8 cellular contexts compared by ENCODE assay signal in genomic region chr17:18158022-18158600, GRCh38. TPM values are rescaled to one million over a fixed set of nuclear protein-coding genes. Genes with fewer than 3 reads are reported as not detected.
DNase-seq lines count a peak whose midpoint lies in the region; ATAC-seq and TF ChIP-seq lines count a peak whose summit lies in the region.

No MANE protein-coding gene starts in this region.

- H3K36me3 Mint-ChIP-seq in activated naive CD4-positive, alpha-beta T cell treated with anti-CD3 and anti-CD28 coated beads for 36 hours (ENCODE audit: low read depth): no peaks in the 10 kb centered on the region
- H3K36me3 Mint-ChIP-seq in glutamatergic neuron (ENCODE audit: unreplicated experiment): no peaks in the 10 kb centered on the region

- H2AFZ ChIP-seq in parathyroid adenoma: peak overlapping the region; percentile 61

- H3K27me3 ChIP-seq in parathyroid adenoma (ENCODE audit: control insufficient read depth, insufficient read depth, low read length) (no peaks in the 10 kb centered on the region), thymus (ENCODE audit: control insufficient read depth, insufficient read depth) (no peaks in the 10 kb centered on the region)

- no peak for TF ChIP-seq CTCF in RWPE1 (conservative IDR thresholded peaks at IDR 0.05; ENCODE audit: low read depth)
- no peak for TF ChIP-seq CTCF in glutamatergic neuron (IDR thresholded peaks at IDR 0.05; ENCODE audit: partially characterized antibody, unreplicated experiment)
- no peak for TF ChIP-seq CTCF in parathyroid adenoma (IDR thresholded peaks at IDR 0.05)

- ATAC-seq in HG02870 (IDR thresholded peaks at IDR 0.05; ENCODE audit: unreplicated experiment): peak; percentile 37

- DNase-seq in RWPE1 (ENCODE audit: low spot score) (peak; percentile 84), glutamatergic neuron (peak; percentile 42), H4 (ENCODE audit: low spot score) (no peak)
- peak; percentile 98 for DNase-seq in activated naive CD4-positive, alpha-beta T cell treated with anti-CD3 and anti-CD28 coated beads for 36 hours

- peak overlapping the region; percentile 67 for H3K27ac ChIP-seq in RWPE1
- H3K27ac ChIP-seq in parathyroid adenoma: no peak overlapping the region
- H3K27ac ChIP-seq in thymus (ENCODE audit: low read depth): no peak overlapping the region

- WGBS in thymus: 8% methylated on average over 26 of the region's 26 CpGs

- no peaks in the 10 kb centered on the region for H3K9me3 Mint-ChIP-seq in activated naive CD4-positive, alpha-beta T cell treated with anti-CD3 and anti-CD28 coated beads for 36 hours
- H3K9me3 Mint-ChIP-seq in glutamatergic neuron (ENCODE audit: unreplicated experiment): peaks cover 2% of the 10 kb centered on the region

- H3K9me3 ChIP-seq in parathyroid adenoma (ENCODE audit: control insufficient read depth, low read length) (no peaks in the 10 kb centered on the region), thymus (ENCODE audit: control insufficient read depth) (no peaks in the 10 kb centered on the region)

- H3K4me1 ChIP-seq in parathyroid adenoma: no peaks in the 10 kb centered on the region
- no peaks in the 10 kb centered on the region for H3K4me1 ChIP-seq in thymus (ENCODE audit: control insufficient read depth, insufficient read depth, low read length)

- H3K27me3 Mint-ChIP-seq in activated naive CD4-positive, alpha-beta T cell treated with anti-CD3 and anti-CD28 coated beads for 36 hours (ENCODE audit: low read depth): no peaks in the 10 kb centered on the region
- H3K27me3 Mint-ChIP-seq in glutamatergic neuron (ENCODE audit: unreplicated experiment): peaks cover 14% of the 10 kb centered on the region

- H3K36me3 ChIP-seq in parathyroid adenoma (ENCODE audit: control insufficient read depth, insufficient read depth, low read length) (no peaks in the 10 kb centered on the region), thymus (ENCODE audit: control insufficient read depth, insufficient read depth) (no peaks in the 10 kb centered on the region)

- peak overlapping the region; percentile 46; the same call in 1 of the 2 replicates for H3K4me3 ChIP-seq in GM08714 (ENCODE audit: low read length)
- H3K4me3 ChIP-seq in parathyroid adenoma (ENCODE audit: low read depth, low read length): peak overlapping the region; percentile 16
- peak overlapping the region; percentile 44 for H3K4me3 ChIP-seq in thymus (ENCODE audit: low read length)

- no peak overlapping the region for H3K9ac ChIP-seq in parathyroid adenoma

- H3K79me2 ChIP-seq in parathyroid adenoma: no peaks in the 10 kb centered on the region

- H3K4me1 Mint-ChIP-seq in activated naive CD4-positive, alpha-beta T cell treated with anti-CD3 and anti-CD28 coated beads for 36 hours (ENCODE audit: low read depth): peaks cover 13% of the 10 kb centered on the region
- peaks cover 13% of the 10 kb centered on the region for H3K4me1 Mint-ChIP-seq in glutamatergic neuron (ENCODE audit: low read depth, unreplicated experiment)

- H3K4me3 Mint-ChIP-seq in activated naive CD4-positive, alpha-beta T cell treated with anti-CD3 and anti-CD28 coated beads for 36 hours: peak overlapping the region; percentile 70
- peak overlapping the region; percentile 52 for H3K4me3 Mint-ChIP-seq in glutamatergic neuron (ENCODE audit: unreplicated experiment)

- CTCF ChIA-PET in RWPE1 (lab: Yijun Ruan, JAX): interaction anchor here (0.6 kb wide), 1 partner anchor 18 kb away, joined by 5 read pairs; no protein-coding TSS in a partner anchor
- CTCF ChIA-PET in activated naive CD4-positive, alpha-beta T cell treated with anti-CD3 and anti-CD28 coated beads for 36 hours (lab: Charles Lee): no interaction called here

- peak overlapping the region; percentile 79 for H3K4me2 ChIP-seq in parathyroid adenoma (ENCODE audit: low read length)

- POLR2A ChIA-PET in RWPE1 (lab: Yijun Ruan, JAX; ENCODE audit: low non-redundant PET): no interaction called here

- intact Hi-C loops in activated naive CD4-positive, alpha-beta T cell treated with anti-CD3 and anti-CD28 coated beads for 36 hours (cut with micrococcal nuclease): loop anchor here (1.0 kb wide), 1 partner anchor 25 kb away; the partner anchor contains the start of gene ALKBH5

- H3K27ac Mint-ChIP-seq in activated naive CD4-positive, alpha-beta T cell treated with anti-CD3 and anti-CD28 coated beads for 36 hours: peak overlapping the region; percentile 47
- H3K27ac Mint-ChIP-seq in glutamatergic neuron (ENCODE audit: unreplicated experiment): no peak overlapping the region

RNA-seq across cellular contexts. Expression of gene ALKBH5, which starts 25.5 kb away (rescaled TPM):
- 10 to 100 TPM; 83.4 to 86.7 TPM for total RNA-seq in activated naive CD4-positive, alpha-beta T cell treated with anti-CD3 and anti-CD28 coated beads for 36 hours
- total RNA-seq in glutamatergic neuron (ENCODE audit: unreplicated experiment): 62.7 TPM
- 48.5 TPM for polyA plus RNA-seq in thymus
- 58.2 and 63.1 TPM in 2 replicates for total RNA-seq in H4 (2014; rRNA removed; shearing (Covaris generic))

RNA-seq across cellular contexts. Expression of gene MYO15A, which starts 49.6 kb away (rescaled TPM):
- under 1 TPM; 0.31 to 0.40 TPM for total RNA-seq in activated naive CD4-positive, alpha-beta T cell treated with anti-CD3 and anti-CD28 coated beads for 36 hours
- 4.0 TPM for total RNA-seq in glutamatergic neuron (ENCODE audit: unreplicated experiment)
- polyA plus RNA-seq in thymus: 1.9 TPM
- under 0.01 TPM in 1 of 2 replicates, not detected in the other for total RNA-seq in H4 (2014; rRNA removed; shearing (Covaris generic))
